29 cellular contexts compared by ENCODE assay signal in the genomic region with DNA sequence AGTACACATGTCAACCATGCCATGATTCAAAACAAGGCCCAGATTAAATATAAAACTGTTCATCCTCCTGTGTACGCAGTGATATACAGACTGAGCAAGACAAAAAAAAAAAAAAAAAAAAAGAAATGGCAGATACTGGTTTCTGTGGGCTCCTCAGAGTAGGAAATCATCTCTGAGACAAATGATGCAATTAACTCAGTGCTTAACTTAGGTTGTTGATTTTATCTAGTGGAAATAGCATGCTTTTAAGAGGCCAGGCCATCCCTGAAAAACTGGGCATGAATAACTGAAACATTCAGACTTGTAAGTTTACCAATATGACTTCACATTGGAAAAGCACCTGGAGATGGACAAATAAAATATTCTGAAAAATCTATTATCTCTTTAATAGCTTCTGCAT.
"Had no signal": no experiment of that assay in that cellular context is flagged by ENCODE, and none has a peak within 500 bp of the region (broad histone marks: within the 10 kb centered on the region; RNA-seq: fewer than 3 reads in every experiment).

No MANE protein-coding gene starts in this region.

- H3K4me1 ChIP-seq: colonic mucosa, esophagus muscularis mucosa, heart right ventricle, parathyroid adenoma, right lobe of liver, transverse colon, upper lobe of right lung, uterus had no signal

- H3K4me3 Mint-ChIP-seq: dendritic cell treated with granulocyte-macrophage colony-stimulating factor and Interleukin-4, amounts not matched to agents 40 ng/mL and 50 ng/mL, for 4 days; immature natural killer cell; memory B cell; naive thymus-derived CD4-positive, alpha-beta T cell; nephron; neural progenitor cell; stimulated activated naive B cell treated with anti-CD40 and anti-IgM and Interleukin-4, amounts not matched to agents 10 μg/mL and 1 μg/mL and 100 μg/mL, for 72 hours; stimulated activated naive CD8-positive, alpha-beta T cell treated with anti-CD3 and anti-CD28 coated beads, Interleukin-15, Interleukin-2, amounts not matched to agents 100 ng/mL and 50 ng/mL, for 24 hours had no signal

- ATAC-seq: heart right ventricle; left lobe of liver; naive thymus-derived CD4-positive, alpha-beta T cell; right lobe of liver; stimulated activated naive B cell treated with anti-CD40 and anti-IgM and Interleukin-4, amounts not matched to agents 10 μg/mL and 1 μg/mL and 100 μg/mL, for 72 hours; upper lobe of right lung had no signal

- H3K4me2 ChIP-seq: neural progenitor cell had no signal

- H3K36me3 Mint-ChIP-seq: immature natural killer cell; memory B cell; naive thymus-derived CD4-positive, alpha-beta T cell; neural progenitor cell; stimulated activated naive B cell treated with anti-CD40 and anti-IgM and Interleukin-4, amounts not matched to agents 10 μg/mL and 1 μg/mL and 100 μg/mL, for 72 hours had no signal

- H3K27me3 ChIP-seq: colonic mucosa, esophagus muscularis mucosa, heart right ventricle, neural progenitor cell, right lobe of liver, transverse colon, upper lobe of right lung, uterus had no signal

- H3K9me3 Mint-ChIP-seq: dendritic cell treated with granulocyte-macrophage colony-stimulating factor and Interleukin-4, amounts not matched to agents 40 ng/mL and 50 ng/mL, for 4 days; memory B cell; nephron; neural progenitor cell; stimulated activated naive B cell treated with anti-CD40 and anti-IgM and Interleukin-4, amounts not matched to agents 10 μg/mL and 1 μg/mL and 100 μg/mL, for 72 hours; stimulated activated naive CD8-positive, alpha-beta T cell treated with anti-CD3 and anti-CD28 coated beads, Interleukin-15, Interleukin-2, amounts not matched to agents 100 ng/mL and 50 ng/mL, for 24 hours had no signal

- DNase-seq: colonic mucosa; effector memory CD4-positive, alpha-beta T cell; foreskin melanocyte; glutamatergic neuron; heart right ventricle; hippocampal formation; immature natural killer cell; islet precursor cell; midbrain; naive thymus-derived CD4-positive, alpha-beta T cell; right lobe of liver; small intestine; stimulated activated CD4-positive, alpha-beta T cell treated with anti-CD3 and anti-CD28 coated beads, Interleukin-15, amount 100 ng/mL, for 24 hours; stimulated activated CD4-positive, alpha-beta T cell treated with anti-CD3 and anti-CD28 coated beads, Interleukin-2, amount 100 ng/mL, for 48 hours; stimulated activated naive B cell treated with anti-CD40 and anti-IgM and Interleukin-4, amounts not matched to agents 10 μg/mL and 1 μg/mL and 100 μg/mL, for 72 hours; transverse colon; upper lobe of right lung; uterus had no signal

- H3K79me2 ChIP-seq: parathyroid adenoma had no signal

- H3K27ac Mint-ChIP-seq: dendritic cell treated with granulocyte-macrophage colony-stimulating factor and Interleukin-4, amounts not matched to agents 40 ng/mL and 50 ng/mL, for 4 days; immature natural killer cell; memory B cell; naive thymus-derived CD4-positive, alpha-beta T cell; nephron; neural progenitor cell; progenitor cell of endocrine pancreas; stimulated activated naive B cell treated with anti-CD40 and anti-IgM and Interleukin-4, amounts not matched to agents 10 μg/mL and 1 μg/mL and 100 μg/mL, for 72 hours; stimulated activated naive CD8-positive, alpha-beta T cell treated with anti-CD3 and anti-CD28 coated beads, Interleukin-15, Interleukin-2, amounts not matched to agents 100 ng/mL and 50 ng/mL, for 24 hours had no signal

- H3K36me3 ChIP-seq: colonic mucosa, esophagus muscularis mucosa, heart right ventricle, neural progenitor cell, right lobe of liver, thoracic aorta, transverse colon, upper lobe of right lung, uterus had no signal

- H3K27me3 Mint-ChIP-seq: dendritic cell treated with granulocyte-macrophage colony-stimulating factor and Interleukin-4, amounts not matched to agents 40 ng/mL and 50 ng/mL, for 4 days; naive thymus-derived CD4-positive, alpha-beta T cell; progenitor cell of endocrine pancreas; stimulated activated naive B cell treated with anti-CD40 and anti-IgM and Interleukin-4, amounts not matched to agents 10 μg/mL and 1 μg/mL and 100 μg/mL, for 72 hours; stimulated activated naive CD8-positive, alpha-beta T cell treated with anti-CD3 and anti-CD28 coated beads, Interleukin-15, Interleukin-2, amounts not matched to agents 100 ng/mL and 50 ng/mL, for 24 hours had no signal

- H2AFZ ChIP-seq: neural progenitor cell, parathyroid adenoma had no signal

- H3K9ac ChIP-seq: neural progenitor cell, parathyroid adenoma had no signal

- H3K27ac ChIP-seq: colonic mucosa, esophagus muscularis mucosa, heart right ventricle, neural progenitor cell, parathyroid adenoma, right lobe of liver, thoracic aorta, transverse colon, upper lobe of right lung, uterus had no signal

- H3K9me3 ChIP-seq: colonic mucosa, esophagus muscularis mucosa, heart right ventricle, right lobe of liver, thoracic aorta, transverse colon, upper lobe of right lung, uterus had no signal

- H3K4me1 Mint-ChIP-seq: immature natural killer cell; memory B cell; naive thymus-derived CD4-positive, alpha-beta T cell; nephron; stimulated activated naive B cell treated with anti-CD40 and anti-IgM and Interleukin-4, amounts not matched to agents 10 μg/mL and 1 μg/mL and 100 μg/mL, for 72 hours had no signal

- H3K4me3 ChIP-seq: colonic mucosa, esophagus muscularis mucosa, heart right ventricle, lung, neural progenitor cell, right lobe of liver, thoracic aorta, transverse colon, upper lobe of right lung, uterus had no signal
